In the genomic region with DNA sequence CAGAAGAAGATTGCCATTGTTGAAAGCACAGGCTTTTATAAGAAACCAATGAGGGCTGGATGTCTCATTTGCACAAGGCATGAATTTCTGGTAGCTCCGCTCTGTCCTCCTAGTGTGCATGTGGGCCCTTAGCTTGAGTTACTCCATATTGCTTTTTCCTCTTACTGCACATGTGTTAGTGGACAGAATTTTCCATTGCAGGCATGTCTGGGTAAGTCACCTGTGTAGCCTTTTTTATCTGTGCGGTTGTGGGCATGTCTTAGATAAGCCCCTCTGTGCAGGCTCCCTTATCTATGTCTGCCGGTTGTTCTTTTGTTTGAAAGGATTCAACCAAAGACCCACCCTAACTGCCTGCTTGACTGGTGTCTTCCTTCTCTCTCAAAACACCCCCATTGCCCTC, we compare ENCODE assay signal across 1 cellular context.
TF ChIP-seq lines count a peak whose summit lies in the region.

No MANE protein-coding gene starts in this region.

TF ChIP-seq in K562, 482 proteins besides CTCF, POLR2A, EP300 and RAD21 (continued from another document and continues in another):
- TF ChIP-seq, protein P1, sequence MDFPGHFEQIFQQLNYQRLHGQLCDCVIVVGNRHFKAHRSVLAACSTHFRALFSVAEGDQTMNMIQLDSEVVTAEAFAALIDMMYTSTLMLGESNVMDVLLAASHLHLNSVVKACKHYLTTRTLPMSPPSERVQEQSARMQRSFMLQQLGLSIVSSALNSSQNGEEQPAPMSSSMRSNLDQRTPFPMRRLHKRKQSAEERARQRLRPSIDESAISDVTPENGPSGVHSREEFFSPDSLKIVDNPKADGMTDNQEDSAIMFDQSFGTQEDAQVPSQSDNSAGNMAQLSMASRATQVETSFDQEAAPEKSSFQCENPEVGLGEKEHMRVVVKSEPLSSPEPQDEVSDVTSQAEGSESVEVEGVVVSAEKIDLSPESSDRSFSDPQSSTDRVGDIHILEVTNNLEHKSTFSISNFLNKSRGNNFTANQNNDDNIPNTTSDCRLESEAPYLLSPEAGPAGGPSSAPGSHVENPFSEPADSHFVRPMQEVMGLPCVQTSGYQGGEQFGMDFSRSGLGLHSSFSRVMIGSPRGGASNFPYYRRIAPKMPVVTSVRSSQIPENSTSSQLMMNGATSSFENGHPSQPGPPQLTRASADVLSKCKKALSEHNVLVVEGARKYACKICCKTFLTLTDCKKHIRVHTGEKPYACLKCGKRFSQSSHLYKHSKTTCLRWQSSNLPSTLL (IDR thresholded peaks at IDR 0.05): no peak
- TF ChIP-seq NEUROD1 (IDR thresholded peaks at IDR 0.05; ENCODE audit: borderline replicate concordance, low read depth, low read length, partially characterized antibody) (peak; percentile 46), CBX8 (IDR thresholded peaks at IDR 0.05; ENCODE audit: borderline replicate concordance, extremely low read depth, low read depth, low read length, poor library complexity, severe bottlenecking) (no peak), RCOR1 (IDR thresholded peaks at IDR 0.05; ENCODE audit: borderline replicate concordance in 1 of 2, low read depth in 2 of 2, low read length in 2 of 2) (peak; percentile 70 to 88; a peak in 3 of 4 replicates), ERF (CRISPR knock-in tag; IDR thresholded peaks at IDR 0.05) (peak; percentile 98), CBFA2T3 (IDR thresholded peaks at IDR 0.05) (peak; percentile 97), HCFC1 (IDR thresholded peaks at IDR 0.05; ENCODE audit: low read depth, low read length) (no peak), GTF2F1 (IDR thresholded peaks at IDR 0.05; ENCODE audit: low read depth, low read length) (no peak), ATF1 (CRISPR knock-in tag; IDR thresholded peaks at IDR 0.05) (no peak), ATF1 (tag; IDR thresholded peaks at IDR 0.05) (peak; percentile 83), TEAD1 (CRISPR knock-in tag; IDR thresholded peaks at IDR 0.05) (peak in 1 of 2 experiments; percentile 99; a peak in 2 of 4 replicates), ZNF3 (CRISPR knock-in tag; IDR thresholded peaks at IDR 0.05) (no peak), TBL1XR1 (IDR thresholded peaks at IDR 0.05; ENCODE audit: low read length in 2 of 2) (peak; percentile 78 to 80; a peak in 3 of 4 replicates), HDAC1 (IDR thresholded peaks at IDR 0.05) (peak; percentile 13 to 73; a peak in 2 of 4 replicates), TCF7L2 (IDR thresholded peaks at IDR 0.05; ENCODE audit: low read depth, low read length) (no peak), DNMT1 (IDR thresholded peaks at IDR 0.05) (no peak)
- TF ChIP-seq, protein P2, sequence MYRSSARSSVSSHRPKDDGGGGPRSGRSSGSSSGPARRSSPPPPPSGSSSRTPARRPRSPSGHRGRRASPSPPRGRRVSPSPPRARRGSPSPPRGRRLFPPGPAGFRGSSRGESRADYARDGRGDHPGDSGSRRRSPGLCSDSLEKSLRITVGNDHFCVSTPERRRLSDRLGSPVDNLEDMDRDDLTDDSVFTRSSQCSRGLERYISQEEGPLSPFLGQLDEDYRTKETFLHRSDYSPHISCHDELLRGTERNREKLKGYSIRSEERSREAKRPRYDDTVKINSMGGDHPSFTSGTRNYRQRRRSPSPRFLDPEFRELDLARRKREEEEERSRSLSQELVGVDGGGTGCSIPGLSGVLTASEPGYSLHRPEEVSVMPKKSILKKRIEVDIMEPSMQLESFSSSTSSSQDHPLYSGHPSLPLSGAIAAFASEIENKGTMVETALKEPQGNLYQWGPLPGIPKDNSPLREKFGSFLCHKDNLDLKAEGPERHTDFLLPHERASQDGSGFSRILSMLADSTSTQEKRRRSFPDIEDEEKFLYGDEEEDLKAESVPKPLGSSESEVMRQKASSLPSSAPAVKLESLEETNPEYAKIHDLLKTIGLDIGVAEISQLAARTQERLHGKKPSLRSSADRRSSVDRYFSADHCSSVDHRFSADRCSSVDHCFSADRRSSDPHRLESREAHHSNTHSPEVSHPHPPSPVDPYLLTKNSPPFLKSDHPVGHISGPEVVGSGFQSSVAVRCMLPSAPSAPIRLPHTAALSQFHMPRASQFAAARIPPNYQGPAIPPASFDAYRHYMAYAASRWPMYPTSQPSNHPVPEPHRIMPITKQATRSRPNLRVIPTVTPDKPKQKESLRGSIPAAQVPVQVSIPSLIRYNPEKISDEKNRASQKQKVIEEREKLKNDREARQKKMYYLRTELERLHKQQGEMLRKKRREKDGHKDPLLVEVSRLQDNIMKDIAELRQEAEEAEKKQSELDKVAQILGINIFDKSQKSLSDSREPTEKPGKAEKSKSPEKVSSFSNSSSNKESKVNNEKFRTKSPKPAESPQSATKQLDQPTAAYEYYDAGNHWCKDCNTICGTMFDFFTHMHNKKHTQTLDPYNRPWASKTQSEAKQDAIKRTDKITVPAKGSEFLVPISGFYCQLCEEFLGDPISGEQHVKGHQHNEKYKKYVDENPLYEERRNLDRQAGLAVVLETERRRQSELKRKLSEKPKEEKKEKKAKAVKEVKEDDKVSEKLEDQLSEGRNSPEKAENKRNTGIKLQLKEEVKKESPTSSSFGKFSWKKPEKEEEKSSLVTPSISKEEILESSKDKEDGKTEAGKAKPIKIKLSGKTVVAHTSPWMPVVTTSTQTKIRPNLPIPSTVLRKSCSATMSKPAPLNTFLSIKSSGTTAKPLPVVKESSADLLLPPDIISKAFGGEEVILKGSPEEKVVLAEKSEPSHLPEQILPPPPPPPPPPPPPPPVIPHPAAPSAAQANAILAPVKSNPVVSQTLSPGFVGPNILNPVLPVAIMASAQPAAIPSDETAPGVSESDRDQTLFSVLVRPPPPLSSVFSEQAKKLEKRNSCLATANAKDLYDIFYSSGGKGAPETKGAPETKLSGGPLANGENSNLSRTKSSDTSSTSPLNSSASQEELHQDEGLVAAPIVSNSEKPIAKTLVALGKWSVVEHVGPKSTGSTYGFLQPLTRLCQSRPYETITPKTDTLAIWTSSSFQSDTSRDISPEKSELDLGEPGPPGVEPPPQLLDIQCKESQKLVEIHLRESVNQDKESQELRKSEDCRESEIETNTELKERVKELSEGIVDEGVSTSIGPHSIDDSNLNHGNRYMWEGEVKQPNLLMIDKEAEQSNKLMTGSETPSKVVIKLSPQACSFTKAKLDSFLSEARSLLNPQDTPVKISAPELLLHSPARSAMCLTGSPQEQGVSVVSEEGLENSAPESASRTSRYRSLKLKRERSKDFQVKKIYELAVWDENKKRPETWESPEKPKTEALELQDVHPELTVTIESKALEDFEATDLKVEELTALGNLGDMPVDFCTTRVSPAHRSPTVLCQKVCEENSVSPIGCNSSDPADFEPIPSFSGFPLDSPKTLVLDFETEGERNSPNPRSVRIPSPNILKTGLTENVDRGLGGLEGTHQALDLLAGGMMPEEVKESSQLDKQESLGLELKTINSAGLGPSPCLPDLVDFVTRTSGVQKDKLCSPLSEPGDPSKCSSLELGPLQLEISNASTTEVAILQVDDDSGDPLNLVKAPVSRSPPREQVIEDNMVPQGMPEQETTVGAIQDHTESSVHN (IDR thresholded peaks at IDR 0.05; ENCODE audit: borderline replicate concordance in 1 of 2, low read depth in 1 of 2): no peak
- TF ChIP-seq, protein P3, sequence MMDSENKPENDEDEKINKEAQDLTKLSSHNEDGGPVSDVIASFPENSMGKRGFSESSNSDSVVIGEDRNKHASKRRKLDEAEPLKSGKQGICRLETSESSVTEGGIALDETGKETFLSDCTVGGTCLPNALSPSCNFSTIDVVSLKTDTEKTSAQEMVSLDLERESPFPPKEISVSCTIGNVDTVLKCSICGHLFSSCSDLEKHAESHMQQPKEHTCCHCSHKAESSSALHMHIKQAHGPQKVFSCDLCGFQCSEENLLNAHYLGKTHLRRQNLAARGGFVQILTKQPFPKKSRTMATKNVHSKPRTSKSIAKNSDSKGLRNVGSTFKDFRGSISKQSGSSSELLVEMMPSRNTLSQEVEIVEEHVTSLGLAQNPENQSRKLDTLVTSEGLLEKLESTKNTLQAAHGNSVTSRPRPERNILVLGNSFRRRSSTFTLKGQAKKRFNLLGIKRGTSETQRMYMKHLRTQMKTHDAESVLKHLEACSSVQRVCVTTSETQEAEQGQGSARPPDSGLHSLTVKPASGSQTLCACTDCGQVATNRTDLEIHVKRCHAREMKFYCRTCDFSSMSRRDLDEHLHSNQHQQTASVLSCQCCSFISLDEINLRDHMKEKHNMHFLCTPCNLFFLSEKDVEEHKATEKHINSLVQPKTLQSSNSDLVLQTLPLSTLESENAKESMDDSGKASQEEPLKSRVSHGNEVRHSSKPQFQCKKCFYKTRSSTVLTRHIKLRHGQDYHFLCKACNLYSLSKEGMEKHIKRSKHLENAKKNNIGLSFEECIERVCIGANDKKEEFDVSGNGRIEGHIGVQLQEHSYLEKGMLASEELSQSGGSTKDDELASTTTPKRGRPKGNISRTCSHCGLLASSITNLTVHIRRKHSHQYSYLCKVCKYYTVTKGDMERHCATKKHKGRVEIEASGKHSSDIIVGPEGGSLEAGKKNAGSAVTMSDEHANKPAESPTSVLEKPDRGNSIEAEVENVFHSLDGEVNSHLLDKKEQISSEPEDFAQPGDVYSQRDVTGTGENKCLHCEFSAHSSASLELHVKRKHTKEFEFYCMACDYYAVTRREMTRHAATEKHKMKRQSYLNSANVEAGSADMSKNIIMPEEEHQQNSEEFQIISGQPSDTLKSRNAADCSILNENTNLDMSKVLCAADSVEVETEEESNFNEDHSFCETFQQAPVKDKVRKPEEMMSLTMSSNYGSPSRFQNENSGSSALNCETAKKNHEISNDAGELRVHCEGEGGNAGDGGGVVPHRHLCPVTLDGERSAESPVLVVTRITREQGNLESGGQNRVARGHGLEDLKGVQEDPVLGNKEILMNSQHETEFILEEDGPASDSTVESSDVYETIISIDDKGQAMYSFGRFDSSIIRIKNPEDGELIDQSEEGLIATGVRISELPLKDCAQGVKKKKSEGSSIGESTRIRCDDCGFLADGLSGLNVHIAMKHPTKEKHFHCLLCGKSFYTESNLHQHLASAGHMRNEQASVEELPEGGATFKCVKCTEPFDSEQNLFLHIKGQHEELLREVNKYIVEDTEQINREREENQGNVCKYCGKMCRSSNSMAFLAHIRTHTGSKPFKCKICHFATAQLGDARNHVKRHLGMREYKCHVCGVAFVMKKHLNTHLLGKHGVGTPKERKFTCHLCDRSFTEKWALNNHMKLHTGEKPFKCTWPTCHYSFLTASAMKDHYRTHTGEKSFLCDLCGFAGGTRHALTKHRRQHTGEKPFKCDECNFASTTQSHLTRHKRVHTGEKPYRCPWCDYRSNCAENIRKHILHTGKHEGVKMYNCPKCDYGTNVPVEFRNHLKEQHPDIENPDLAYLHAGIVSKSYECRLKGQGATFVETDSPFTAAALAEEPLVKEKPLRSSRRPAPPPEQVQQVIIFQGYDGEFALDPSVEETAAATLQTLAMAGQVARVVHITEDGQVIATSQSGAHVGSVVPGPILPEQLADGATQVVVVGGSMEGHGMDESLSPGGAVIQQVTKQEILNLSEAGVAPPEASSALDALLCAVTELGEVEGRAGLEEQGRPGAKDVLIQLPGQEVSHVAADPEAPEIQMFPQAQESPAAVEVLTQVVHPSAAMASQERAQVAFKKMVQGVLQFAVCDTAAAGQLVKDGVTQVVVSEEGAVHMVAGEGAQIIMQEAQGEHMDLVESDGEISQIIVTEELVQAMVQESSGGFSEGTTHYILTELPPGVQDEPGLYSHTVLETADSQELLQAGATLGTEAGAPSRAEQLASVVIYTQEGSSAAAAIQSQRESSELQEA (IDR thresholded peaks at IDR 0.05; ENCODE audit: low read depth): no peak
- TF ChIP-seq, protein P4, sequence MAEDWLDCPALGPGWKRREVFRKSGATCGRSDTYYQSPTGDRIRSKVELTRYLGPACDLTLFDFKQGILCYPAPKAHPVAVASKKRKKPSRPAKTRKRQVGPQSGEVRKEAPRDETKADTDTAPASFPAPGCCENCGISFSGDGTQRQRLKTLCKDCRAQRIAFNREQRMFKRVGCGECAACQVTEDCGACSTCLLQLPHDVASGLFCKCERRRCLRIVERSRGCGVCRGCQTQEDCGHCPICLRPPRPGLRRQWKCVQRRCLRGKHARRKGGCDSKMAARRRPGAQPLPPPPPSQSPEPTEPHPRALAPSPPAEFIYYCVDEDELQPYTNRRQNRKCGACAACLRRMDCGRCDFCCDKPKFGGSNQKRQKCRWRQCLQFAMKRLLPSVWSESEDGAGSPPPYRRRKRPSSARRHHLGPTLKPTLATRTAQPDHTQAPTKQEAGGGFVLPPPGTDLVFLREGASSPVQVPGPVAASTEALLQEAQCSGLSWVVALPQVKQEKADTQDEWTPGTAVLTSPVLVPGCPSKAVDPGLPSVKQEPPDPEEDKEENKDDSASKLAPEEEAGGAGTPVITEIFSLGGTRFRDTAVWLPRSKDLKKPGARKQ (CRISPR knock-in tag; IDR thresholded peaks at IDR 0.05): peak; percentile 91
- TF ChIP-seq, protein P5, sequence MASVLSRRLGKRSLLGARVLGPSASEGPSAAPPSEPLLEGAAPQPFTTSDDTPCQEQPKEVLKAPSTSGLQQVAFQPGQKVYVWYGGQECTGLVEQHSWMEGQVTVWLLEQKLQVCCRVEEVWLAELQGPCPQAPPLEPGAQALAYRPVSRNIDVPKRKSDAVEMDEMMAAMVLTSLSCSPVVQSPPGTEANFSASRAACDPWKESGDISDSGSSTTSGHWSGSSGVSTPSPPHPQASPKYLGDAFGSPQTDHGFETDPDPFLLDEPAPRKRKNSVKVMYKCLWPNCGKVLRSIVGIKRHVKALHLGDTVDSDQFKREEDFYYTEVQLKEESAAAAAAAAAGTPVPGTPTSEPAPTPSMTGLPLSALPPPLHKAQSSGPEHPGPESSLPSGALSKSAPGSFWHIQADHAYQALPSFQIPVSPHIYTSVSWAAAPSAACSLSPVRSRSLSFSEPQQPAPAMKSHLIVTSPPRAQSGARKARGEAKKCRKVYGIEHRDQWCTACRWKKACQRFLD (CRISPR knock-in tag; IDR thresholded peaks at IDR 0.05): peak; percentile 93
- TF ChIP-seq, protein P6, sequence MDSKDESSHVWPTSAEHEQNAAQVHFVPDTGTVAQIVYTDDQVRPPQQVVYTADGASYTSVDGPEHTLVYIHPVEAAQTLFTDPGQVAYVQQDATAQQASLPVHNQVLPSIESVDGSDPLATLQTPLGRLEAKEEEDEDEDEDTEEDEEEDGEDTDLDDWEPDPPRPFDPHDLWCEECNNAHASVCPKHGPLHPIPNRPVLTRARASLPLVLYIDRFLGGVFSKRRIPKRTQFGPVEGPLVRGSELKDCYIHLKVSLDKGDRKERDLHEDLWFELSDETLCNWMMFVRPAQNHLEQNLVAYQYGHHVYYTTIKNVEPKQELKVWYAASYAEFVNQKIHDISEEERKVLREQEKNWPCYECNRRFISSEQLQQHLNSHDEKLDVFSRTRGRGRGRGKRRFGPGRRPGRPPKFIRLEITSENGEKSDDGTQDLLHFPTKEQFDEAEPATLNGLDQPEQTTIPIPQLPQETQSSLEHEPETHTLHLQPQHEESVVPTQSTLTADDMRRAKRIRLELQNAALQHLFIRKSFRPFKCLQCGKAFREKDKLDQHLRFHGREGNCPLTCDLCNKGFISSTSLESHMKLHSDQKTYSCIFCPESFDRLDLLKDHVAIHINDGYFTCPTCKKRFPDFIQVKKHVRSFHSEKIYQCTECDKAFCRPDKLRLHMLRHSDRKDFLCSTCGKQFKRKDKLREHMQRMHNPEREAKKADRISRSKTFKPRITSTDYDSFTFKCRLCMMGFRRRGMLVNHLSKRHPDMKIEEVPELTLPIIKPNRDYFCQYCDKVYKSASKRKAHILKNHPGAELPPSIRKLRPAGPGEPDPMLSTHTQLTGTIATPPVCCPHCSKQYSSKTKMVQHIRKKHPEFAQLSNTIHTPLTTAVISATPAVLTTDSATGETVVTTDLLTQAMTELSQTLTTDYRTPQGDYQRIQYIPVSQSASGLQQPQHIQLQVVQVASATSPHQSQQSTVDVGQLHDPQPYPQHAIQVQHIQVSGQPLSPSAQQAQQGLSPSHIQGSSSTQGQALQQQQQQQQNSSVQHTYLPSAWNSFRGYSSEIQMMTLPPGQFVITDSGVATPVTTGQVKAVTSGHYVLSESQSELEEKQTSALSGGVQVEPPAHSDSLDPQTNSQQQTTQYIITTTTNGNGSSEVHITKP (IDR thresholded peaks at IDR 0.05; ENCODE audit: partially characterized antibody): peak; percentile 82
